Comparison of ENCODE assay signal across 1 cellular context in genomic region chr14:95157195-95157986, GRCh38.
TF ChIP-seq lines count a peak whose summit lies in the region.

TSS of gene DICER1 (minus strand) at chr14:95157529. CDS start at chr14:95133458, 24,071 bp downstream.

TF ChIP-seq in HepG2, 621 proteins besides CTCF, POLR2A, EP300 and RAD21 (continued from another document and continues in another):
- TF ChIP-seq SNAI1 (CRISPR knock-in tag; IDR thresholded peaks at IDR 0.05; ENCODE audit: borderline replicate concordance): no peak
- no peak for TF ChIP-seq KDM5B (CRISPR knock-in tag; IDR thresholded peaks at IDR 0.05; ENCODE audit: borderline replicate concordance)
- TF ChIP-seq, protein P1, sequence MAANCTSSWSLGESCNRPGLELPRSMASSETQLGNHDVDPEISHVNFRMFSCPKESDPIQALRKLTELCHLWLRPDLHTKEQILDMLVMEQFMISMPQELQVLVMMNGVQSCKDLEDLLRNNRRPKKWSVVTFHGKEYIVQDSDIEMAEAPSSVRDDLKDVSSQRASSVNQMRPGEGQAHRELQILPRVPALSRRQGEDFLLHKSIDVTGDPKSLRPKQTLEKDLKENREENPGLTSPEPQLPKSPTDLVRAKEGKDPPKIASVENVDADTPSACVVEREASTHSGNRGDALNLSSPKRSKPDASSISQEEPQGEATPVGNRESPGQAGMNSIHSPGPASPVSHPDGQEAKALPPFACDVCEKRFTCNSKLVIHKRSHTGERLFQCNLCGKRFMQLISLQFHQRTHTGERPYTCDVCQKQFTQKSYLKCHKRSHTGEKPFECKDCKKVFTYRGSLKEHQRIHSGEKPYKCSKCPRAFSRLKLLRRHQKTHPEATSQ (CRISPR knock-in tag; IDR thresholded peaks at IDR 0.05; ENCODE audit: borderline replicate concordance): no peak
- TF ChIP-seq ZNF781 (CRISPR knock-in tag; IDR thresholded peaks at IDR 0.05; ENCODE audit: borderline replicate concordance, not compliant biosample characterization): peak; percentile 25
- TF ChIP-seq HOXA5 (CRISPR knock-in tag; IDR thresholded peaks at IDR 0.05): peak; percentile 8; the same call in 1 of the 2 replicates
- TF ChIP-seq ZNF468 (CRISPR knock-in tag; IDR thresholded peaks at IDR 0.05): no peak
- peak; percentile 68 for TF ChIP-seq SAP130 (CRISPR knock-in tag; IDR thresholded peaks at IDR 0.05; ENCODE audit: low read depth)
- TF ChIP-seq UBTF (CRISPR knock-in tag; IDR thresholded peaks at IDR 0.05): peak; percentile 36; the same call in 1 of the 2 replicates
- TF ChIP-seq, protein P2, sequence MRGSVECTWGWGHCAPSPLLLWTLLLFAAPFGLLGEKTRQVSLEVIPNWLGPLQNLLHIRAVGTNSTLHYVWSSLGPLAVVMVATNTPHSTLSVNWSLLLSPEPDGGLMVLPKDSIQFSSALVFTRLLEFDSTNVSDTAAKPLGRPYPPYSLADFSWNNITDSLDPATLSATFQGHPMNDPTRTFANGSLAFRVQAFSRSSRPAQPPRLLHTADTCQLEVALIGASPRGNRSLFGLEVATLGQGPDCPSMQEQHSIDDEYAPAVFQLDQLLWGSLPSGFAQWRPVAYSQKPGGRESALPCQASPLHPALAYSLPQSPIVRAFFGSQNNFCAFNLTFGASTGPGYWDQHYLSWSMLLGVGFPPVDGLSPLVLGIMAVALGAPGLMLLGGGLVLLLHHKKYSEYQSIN (CRISPR knock-in tag; IDR thresholded peaks at IDR 0.05; ENCODE audit: borderline replicate concordance): no peak
- no peak for TF ChIP-seq ZNF619 (CRISPR knock-in tag; IDR thresholded peaks at IDR 0.05)
- TF ChIP-seq FOXK1 (CRISPR knock-in tag; IDR thresholded peaks at IDR 0.05; ENCODE audit: borderline replicate concordance, low read depth): peak; percentile 64; the same call in 1 of the 2 replicates
- TF ChIP-seq HNRNPLL (IDR thresholded peaks at IDR 0.05; ENCODE audit: low read depth, low read length, poor library complexity, severe bottlenecking): peak; percentile 100
- no peak for TF ChIP-seq HIVEP1 (CRISPR knock-in tag; IDR thresholded peaks at IDR 0.05)
- TF ChIP-seq ZNF563 (CRISPR knock-in tag; IDR thresholded peaks at IDR 0.05): peak; percentile 60
- no peak for TF ChIP-seq PCBP2 (optimal IDR thresholded peaks at IDR 0.05; ENCODE audit: low read depth, low read length, poor library complexity, severe bottlenecking)
- no peak for TF ChIP-seq ZNF256 (CRISPR knock-in tag; conservative IDR thresholded peaks at IDR 0.05)
- TF ChIP-seq SALL1 (CRISPR knock-in tag; IDR thresholded peaks at IDR 0.05): peak; percentile 57; the same call in 1 of the 2 replicates
- no peak for TF ChIP-seq SRSF9 (IDR thresholded peaks at IDR 0.05; ENCODE audit: borderline replicate concordance, insufficient read depth, low read depth, low read length, poor library complexity, severe bottlenecking)
- TF ChIP-seq SALL2 (CRISPR knock-in tag; IDR thresholded peaks at IDR 0.05): peak; percentile 91
- no peak for TF ChIP-seq ZNF30 (CRISPR knock-in tag; IDR thresholded peaks at IDR 0.05)
- peak; percentile 52 for TF ChIP-seq MEF2D (CRISPR knock-in tag; IDR thresholded peaks at IDR 0.05)
- TF ChIP-seq ZNF530 (CRISPR knock-in tag; IDR thresholded peaks at IDR 0.05; ENCODE audit: low read depth): no peak
- TF ChIP-seq ZNF570 (CRISPR knock-in tag; IDR thresholded peaks at IDR 0.05; ENCODE audit: borderline replicate concordance): no peak
- no peak for TF ChIP-seq NONO (IDR thresholded peaks at IDR 0.05)
- TF ChIP-seq NONO (CRISPR knock-in tag; conservative IDR thresholded peaks at IDR 0.05): no peak; the same call in 1 of the 2 replicates
- TF ChIP-seq ZNF143 (CRISPR knock-in tag; IDR thresholded peaks at IDR 0.05): no peak
- 0 out of 2 replicates have a peak, but pooled peaks have one; percentile 30 for TF ChIP-seq ZNF205 (CRISPR knock-in tag; IDR thresholded peaks at IDR 0.05)
- TF ChIP-seq ZNF441 (CRISPR knock-in tag; IDR thresholded peaks at IDR 0.05; ENCODE audit: borderline replicate concordance): peak; percentile 22; the same call in 1 of the 2 replicates
- TF ChIP-seq CBX2 (IDR thresholded peaks at IDR 0.05; ENCODE audit: low read depth, low read length): no peak
- TF ChIP-seq CBX2 (CRISPR knock-in tag; IDR thresholded peaks at IDR 0.05; ENCODE audit: low read depth): 0 out of 2 replicates have a peak, but pooled peaks have one; percentile 56
- peak; percentile 63; the same call in 1 of the 2 replicates for TF ChIP-seq ZNF766 (CRISPR knock-in tag; IDR thresholded peaks at IDR 0.05; ENCODE audit: borderline replicate concordance)
- TF ChIP-seq PHF8 (CRISPR knock-in tag; IDR thresholded peaks at IDR 0.05): peak; percentile 94
- TF ChIP-seq EZH2 (conservative IDR thresholded peaks at IDR 0.05; ENCODE audit: low read depth, low read length): no peak
- TF ChIP-seq SP2 (CRISPR knock-in tag; IDR thresholded peaks at IDR 0.05): peak; percentile 71
- 0 out of 2 replicates have a peak, but pooled peaks have one; percentile 46 for TF ChIP-seq ISL2 (CRISPR knock-in tag; IDR thresholded peaks at IDR 0.05)
- peak; percentile 100 for TF ChIP-seq U2AF2 (IDR thresholded peaks at IDR 0.05; ENCODE audit: low read depth, low read length)
- no peak for TF ChIP-seq ZNF678 (CRISPR knock-in tag; IDR thresholded peaks at IDR 0.05)
- TF ChIP-seq ZNF24 (IDR thresholded peaks at IDR 0.05): no peak
- TF ChIP-seq, protein P3, sequence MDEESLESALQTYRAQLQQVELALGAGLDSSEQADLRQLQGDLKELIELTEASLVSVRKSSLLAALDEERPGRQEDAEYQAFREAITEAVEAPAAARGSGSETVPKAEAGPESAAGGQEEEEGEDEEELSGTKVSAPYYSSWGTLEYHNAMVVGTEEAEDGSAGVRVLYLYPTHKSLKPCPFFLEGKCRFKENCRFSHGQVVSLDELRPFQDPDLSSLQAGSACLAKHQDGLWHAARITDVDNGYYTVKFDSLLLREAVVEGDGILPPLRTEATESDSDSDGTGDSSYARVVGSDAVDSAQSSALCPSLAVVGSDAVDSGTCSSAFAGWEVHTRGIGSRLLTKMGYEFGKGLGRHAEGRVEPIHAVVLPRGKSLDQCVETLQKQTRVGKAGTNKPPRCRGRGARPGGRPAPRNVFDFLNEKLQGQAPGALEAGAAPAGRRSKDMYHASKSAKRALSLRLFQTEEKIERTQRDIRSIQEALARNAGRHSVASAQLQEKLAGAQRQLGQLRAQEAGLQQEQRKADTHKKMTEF (CRISPR knock-in tag; IDR thresholded peaks at IDR 0.05): no peak; the same call in 1 of the 2 replicates
- peak; percentile 89 for TF ChIP-seq MYC (CRISPR knock-in tag; IDR thresholded peaks at IDR 0.05; ENCODE audit: borderline replicate concordance)
- peak; percentile 69; the same call in 1 of the 2 replicates for TF ChIP-seq ZNF816 (CRISPR knock-in tag; IDR thresholded peaks at IDR 0.05; ENCODE audit: borderline replicate concordance)
- no peak for TF ChIP-seq FOXJ3 (CRISPR knock-in tag; IDR thresholded peaks at IDR 0.05; ENCODE audit: borderline replicate concordance)
- no peak for TF ChIP-seq SRF (IDR thresholded peaks at IDR 0.05; ENCODE audit: low read depth, low read length)
- no peak for TF ChIP-seq CCAR2 (optimal IDR thresholded peaks at IDR 0.05; ENCODE audit: low read depth, low read length)
- no peak for TF ChIP-seq CEBPB (IDR thresholded peaks at IDR 0.05; ENCODE audit: borderline replicate concordance, low read depth, low read length)
- no peak for TF ChIP-seq ZNF20 (CRISPR knock-in tag; IDR thresholded peaks at IDR 0.05)
- no peak for TF ChIP-seq ZNF598 (CRISPR knock-in tag; IDR thresholded peaks at IDR 0.05; ENCODE audit: borderline replicate concordance)
- TF ChIP-seq PAX8 (CRISPR knock-in tag; IDR thresholded peaks at IDR 0.05; ENCODE audit: borderline replicate concordance): 0 out of 2 replicates have a peak, but pooled peaks have one; percentile 31
- TF ChIP-seq ZNF790 (CRISPR knock-in tag; IDR thresholded peaks at IDR 0.05; ENCODE audit: borderline replicate concordance): peak; percentile 46; the same call in 1 of the 2 replicates
- no peak for TF ChIP-seq ZNF260 (CRISPR knock-in tag; IDR thresholded peaks at IDR 0.05; ENCODE audit: borderline replicate concordance, low read depth)
- peak; percentile 59; the same call in 1 of the 2 replicates for TF ChIP-seq HNF1B (CRISPR knock-in tag; IDR thresholded peaks at IDR 0.05)
- TF ChIP-seq ZNF34 (CRISPR knock-in tag; IDR thresholded peaks at IDR 0.05; ENCODE audit: borderline replicate concordance): 0 out of 2 replicates have a peak, but pooled peaks have one; percentile 19
- TF ChIP-seq, protein P4, sequence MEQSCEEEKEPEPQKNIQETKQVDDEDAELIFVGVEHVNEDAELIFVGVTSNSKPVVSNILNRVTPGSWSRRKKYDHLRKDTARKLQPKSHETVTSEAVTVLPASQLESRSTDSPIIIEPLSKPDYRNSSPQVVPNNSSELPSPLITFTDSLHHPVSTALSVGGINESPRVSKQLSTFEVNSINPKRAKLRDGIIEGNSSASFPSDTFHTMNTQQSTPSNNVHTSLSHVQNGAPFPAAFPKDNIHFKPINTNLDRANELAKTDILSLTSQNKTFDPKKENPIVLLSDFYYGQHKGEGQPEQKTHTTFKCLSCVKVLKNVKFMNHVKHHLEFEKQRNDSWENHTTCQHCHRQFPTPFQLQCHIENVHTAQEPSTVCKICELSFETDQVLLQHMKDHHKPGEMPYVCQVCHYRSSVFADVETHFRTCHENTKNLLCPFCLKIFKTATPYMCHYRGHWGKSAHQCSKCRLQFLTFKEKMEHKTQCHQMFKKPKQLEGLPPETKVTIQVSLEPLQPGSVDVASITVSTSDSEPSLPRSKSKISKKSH (CRISPR knock-in tag; IDR thresholded peaks at IDR 0.05; ENCODE audit: borderline replicate concordance): peak; percentile 47; the same call in 1 of the 2 replicates
- no peak for TF ChIP-seq SUZ12 (IDR thresholded peaks at IDR 0.05; ENCODE audit: low read depth, low read length)
- TF ChIP-seq MTF2 (CRISPR knock-in tag; IDR thresholded peaks at IDR 0.05; ENCODE audit: borderline replicate concordance): no peak
- no peak for TF ChIP-seq ZNF776 (CRISPR knock-in tag; IDR thresholded peaks at IDR 0.05)
- TF ChIP-seq KDM5A (IDR thresholded peaks at IDR 0.05; ENCODE audit: borderline replicate concordance, low read length): no peak
- no peak for TF ChIP-seq NR2F6 (IDR thresholded peaks at IDR 0.05)
- no peak; the same call in 1 of the 2 replicates for TF ChIP-seq NR2F6 (CRISPR knock-in tag; IDR thresholded peaks at IDR 0.05)
- no peak for TF ChIP-seq RBM22 (optimal IDR thresholded peaks at IDR 0.05; ENCODE audit: low read length)
- TF ChIP-seq ZNF329 (CRISPR knock-in tag; IDR thresholded peaks at IDR 0.05; ENCODE audit: low read depth): peak; percentile 85; the same call in 1 of the 2 replicates
- no peak for TF ChIP-seq ZNF670 (CRISPR knock-in tag; IDR thresholded peaks at IDR 0.05; ENCODE audit: borderline replicate concordance)
- no peak for TF ChIP-seq TAF15 (IDR thresholded peaks at IDR 0.05; ENCODE audit: low read depth, low read length, poor library complexity, severe bottlenecking)
- no peak for TF ChIP-seq ZBTB1 (CRISPR knock-in tag; IDR thresholded peaks at IDR 0.05; ENCODE audit: borderline replicate concordance)
- peak; percentile 100 for TF ChIP-seq AGO1 (IDR thresholded peaks at IDR 0.05; ENCODE audit: low read depth, low read length, poor library complexity, severe bottlenecking)
- peak; percentile 61; the same call in 1 of the 2 replicates for TF ChIP-seq AHR (CRISPR knock-in tag; IDR thresholded peaks at IDR 0.05)
- no peak for TF ChIP-seq MAFF (IDR thresholded peaks at IDR 0.05; ENCODE audit: low read depth, low read length)
- TF ChIP-seq PHF20 (CRISPR knock-in tag; IDR thresholded peaks at IDR 0.05): peak; percentile 60; the same call in 1 of the 2 replicates
- TF ChIP-seq YY1 (IDR thresholded peaks at IDR 0.05; ENCODE audit: insufficient read depth, insufficient replicate concordance, low read depth, low read length): peak; percentile 92
- TF ChIP-seq NR2C2 (CRISPR knock-in tag; IDR thresholded peaks at IDR 0.05; ENCODE audit: borderline replicate concordance): peak; percentile 99
- no peak for TF ChIP-seq ZNF558 (CRISPR knock-in tag; IDR thresholded peaks at IDR 0.05; ENCODE audit: borderline replicate concordance)
- TF ChIP-seq NRL (CRISPR knock-in tag; IDR thresholded peaks at IDR 0.05; ENCODE audit: borderline replicate concordance): peak; percentile 61; the same call in 1 of the 2 replicates
- TF ChIP-seq ZNF850 (CRISPR knock-in tag; conservative IDR thresholded peaks at IDR 0.05): no peak
- TF ChIP-seq ZNF605 (CRISPR knock-in tag; IDR thresholded peaks at IDR 0.05): peak; percentile 33; the same call in 1 of the 2 replicates
